ENCODE assay signal across 20 cellular contexts in genomic region chr17:49334744-49335512, GRCh38. TPM values are rescaled to one million over a fixed set of nuclear protein-coding genes. Genes with fewer than 3 reads are reported as not detected.
DNase-seq lines count a peak whose midpoint lies in the region; ATAC-seq, FAIRE-seq and TF ChIP-seq lines count a peak whose summit lies in the region.
"Had no signal": no experiment of that assay in that cellular context is flagged by ENCODE, and none has a peak within 500 bp of the region (broad histone marks: within the 10 kb centered on the region; RNA-seq: fewer than 3 reads in every experiment).

No MANE protein-coding gene starts in this region.

- TF ChIP-seq RAD21 in SK-N-SH (IDR thresholded peaks at IDR 0.05; ENCODE audit: low read length), result no peak
- no peak for TF ChIP-seq RAD21 in HepG2 (CRISPR knock-in tag; IDR thresholded peaks at IDR 0.05)

- TF ChIP-seq EP300 in SK-N-SH (IDR thresholded peaks at IDR 0.05; ENCODE audit: borderline replicate concordance in 1 of 2, low read depth in 1 of 2, low read length in 1 of 2) (no peak), HepG2 (IDR thresholded peaks at IDR 0.05; ENCODE audit: low read depth in 2 of 2, low read length in 2 of 2) (no peak), HepG2 (CRISPR knock-in tag; IDR thresholded peaks at IDR 0.05; ENCODE audit: borderline replicate concordance) (no peak), transverse colon (IDR thresholded peaks at IDR 0.05; ENCODE audit: low read depth) (no peak)

- TF ChIP-seq CTCF in SK-N-SH (IDR thresholded peaks at IDR 0.05) (no peak), HepG2 (CRISPR knock-in tag; IDR thresholded peaks at IDR 0.05) (no peak), transverse colon (IDR thresholded peaks at IDR 0.05) (no peak), GM23338 (conservative IDR thresholded peaks at IDR 0.05; ENCODE audit: low read depth in 2 of 2) (no peak)

- DNase-seq in SK-N-SH (no peak), HepG2 (ENCODE audit: low spot score) (no peak), transverse colon (no peak), GM23338 (ENCODE audit: low spot score) (no peak), putamen (ENCODE audit: low spot score) (no peak)
- DNase-seq: DND-41, GDM1, NCI-H1436, NCI-H2081, NCI-H774, Peyer's patch, SHP77 treated with DMSO at 0.1 percent for 48 hours had no signal

- H4K20me1 ChIP-seq in SK-N-SH (ENCODE audit: insufficient read depth), result peaks cover 43% of the 10 kb centered on the region
- peaks cover 7% of the 10 kb centered on the region; the same call in 1 of the 2 replicates for H4K20me1 ChIP-seq in HepG2 (ENCODE audit: insufficient read depth, low read length)
- H4K20me1 ChIP-seq in GM23338 (replicated peaks; ENCODE audit: insufficient read depth), result peaks cover 15% of the 10 kb centered on the region; the same call in 1 of the 2 replicates

- CTCF ChIA-PET in SK-N-SH (lab: Yijun Ruan, JAX) (interaction anchor here (1.0 to 1.9 kb wide), 6 partner anchors 11 to 222 kb away, joined by 3 to 5 read pairs (median 4); no protein-coding TSS in a partner anchor), HepG2 (lab: Yijun Ruan, JAX; ENCODE audit: low intra/inter-chr PET ratio, low total read pairs) (no interaction called here)

- H3K27me3 ChIP-seq in SK-N-SH (ENCODE audit: insufficient read depth) (no peaks in the 10 kb centered on the region), endocrine pancreas (ENCODE audit: control insufficient read depth, insufficient read depth, low read length) (no peaks in the 10 kb centered on the region), HepG2 (ENCODE audit: control insufficient read depth in 1 of 2, insufficient read depth in 2 of 2, low read length in 2 of 2) (no peaks in the 10 kb centered on the region), transverse colon (no peaks in the 10 kb centered on the region), GM23338 (ENCODE audit: insufficient read depth) (no peaks in the 10 kb centered on the region)
- H3K27me3 ChIP-seq: BLaER1, Peyer's patch had no signal

- TF ChIP-seq POLR2A in HepG2 (IDR thresholded peaks at IDR 0.05; ENCODE audit: insufficient read depth in 1 of 2, low read depth in 2 of 2, low read length in 2 of 2), result no peak
- no peak for TF ChIP-seq POLR2A in transverse colon (IDR thresholded peaks at IDR 0.05)

- no peak overlapping the region for H3K4me3 Mint-ChIP-seq in GM23338

- no peaks in the 10 kb centered on the region for H3K36me3 Mint-ChIP-seq in GM23338 (ENCODE audit: low read depth)

- H3K4me1 Mint-ChIP-seq in GM23338, result peaks cover 13% of the 10 kb centered on the region

- POLR2A ChIA-PET in SK-N-SH (lab: Yijun Ruan, JAX) (no interaction called here), HepG2 (lab: Yijun Ruan, JAX) (no interaction called here)

- H3K4me1 ChIP-seq in SK-N-SH (ENCODE audit: control insufficient read depth in 1 of 2, insufficient read depth in 2 of 2, low read depth in 1 of 2, low read length in 1 of 2) (peaks cover 0 to 20% of the 10 kb centered on the region in 2 experiments; a peak in 2 of 4 replicates), endocrine pancreas (ENCODE audit: control insufficient read depth, insufficient read depth, low read length) (no peaks in the 10 kb centered on the region), HepG2 (ENCODE audit: insufficient read depth, low read length) (no peaks in the 10 kb centered on the region), transverse colon (peaks cover 0 to 36% (median 13%) of the 10 kb centered on the region in 4 donors), GM23338 (ENCODE audit: insufficient read depth) (peaks cover 7% of the 10 kb centered on the region)
- H3K4me1 ChIP-seq: BLaER1 had no signal

- H3K9me3 ChIP-seq in SK-N-SH (no peaks in the 10 kb centered on the region), endocrine pancreas (ENCODE audit: control insufficient read depth, low read length) (no peaks in the 10 kb centered on the region), HepG2 (ENCODE audit: low read length) (no peaks in the 10 kb centered on the region), transverse colon (no peaks in the 10 kb centered on the region)
- H3K9me3 ChIP-seq: BLaER1, Peyer's patch had no signal

- H3K9me3 Mint-ChIP-seq in GM23338, result no peaks in the 10 kb centered on the region

- no peaks in the 10 kb centered on the region for H3K9me2 ChIP-seq in SK-N-SH
- no peaks in the 10 kb centered on the region for H3K9me2 ChIP-seq in GM23338 (ENCODE audit: insufficient read depth)

- H3K79me2 ChIP-seq in SK-N-SH (ENCODE audit: insufficient read depth) (peaks cover 98% of the 10 kb centered on the region), HepG2 (ENCODE audit: insufficient read depth, low read length) (peaks cover 49% of the 10 kb centered on the region), GM23338 (replicated peaks; ENCODE audit: insufficient read depth) (peaks cover 88% of the 10 kb centered on the region)

- H3K36me3 ChIP-seq in SK-N-SH (replicated peaks in 1 of 2; ENCODE audit: control insufficient read depth in 1 of 2, insufficient read depth in 2 of 2, low read length in 1 of 2) (peaks cover 0 to 5% of the 10 kb centered on the region in 2 experiments), endocrine pancreas (ENCODE audit: control insufficient read depth, insufficient read depth, low read length) (no peaks in the 10 kb centered on the region), HepG2 (replicated peaks in 1 of 2; ENCODE audit: control insufficient read depth in 1 of 2, insufficient read depth in 2 of 2, low read length in 2 of 2) (no peaks in the 10 kb centered on the region; a peak in 1 of 5 replicates), transverse colon (no peaks in the 10 kb centered on the region), GM23338 (ENCODE audit: insufficient read depth) (no peaks in the 10 kb centered on the region)
- H3K36me3 ChIP-seq: BLaER1, Peyer's patch had no signal

- H3K9ac ChIP-seq in SK-N-SH (no peak overlapping the region), endocrine pancreas (ENCODE audit: control insufficient read depth, insufficient read depth, low read length) (no peak overlapping the region), HepG2 (ENCODE audit: insufficient read depth, low read depth, low read length) (no peak overlapping the region)
- H3K9ac ChIP-seq: BLaER1 had no signal

- BruUV-seq in HepG2 (replicated peaks; lab: Mats Ljungman, UMichigan), result TSS peak; percentile 13

- no peak for FAIRE-seq in HepG2 (lab: Jason Lieb, UNC)
- FAIRE-seq: GM12891, GM18507, HTR-8/SVneo had no signal

- 90% methylated on average over 6 of the region's 6 CpGs for WGBS in SK-N-SH (ENCODE audit: low lambda C conversion rate)
- WGBS in HepG2 (ENCODE audit: low lambda C conversion rate), result 95% methylated on average over 6 of the region's 6 CpGs
- 60 to 67% methylated on average over 6 of the region's 6 CpGs for WGBS in transverse colon (ENCODE audit: low coverage in 1 of 2), 2 donors

- H3K27ac Mint-ChIP-seq in GM23338, result no peak overlapping the region

- no peak overlapping the region for H3K4me2 ChIP-seq in SK-N-SH
- H3K4me2 ChIP-seq in HepG2 (ENCODE audit: low read depth, low read length), result no peak overlapping the region
- no peak overlapping the region for H3K4me2 ChIP-seq in GM23338
- H3K4me2 ChIP-seq: BLaER1 had no signal

- intact Hi-C loops in HepG2 (cut with micrococcal nuclease; ENCODE audit: unreplicated experiment) (no loop called here), transverse colon (cut with DNase I; ENCODE audit: low total_unique reads) (no loop called here)

- no peak overlapping the region for H3K4me3 ChIP-seq in SK-N-SH (ENCODE audit: low read depth in 2 of 2, low read length in 1 of 2)
- peak overlapping the region; percentile 24 for H3K4me3 ChIP-seq in endocrine pancreas (ENCODE audit: control insufficient read depth, insufficient read depth, low read length)
- no peak overlapping the region for H3K4me3 ChIP-seq in HepG2 (replicated peaks in 1 of 3; ENCODE audit: insufficient read depth in 1 of 3, low read depth in 2 of 3, low read length in 3 of 3)
- no peak overlapping the region for H3K4me3 ChIP-seq in transverse colon
- H3K4me3 ChIP-seq in GM23338, result no peak overlapping the region
- H3K4me3 ChIP-seq: BLaER1, Peyer's patch had no signal

- no peak overlapping the region for H2AFZ ChIP-seq in SK-N-SH (ENCODE audit: low read depth)
- H2AFZ ChIP-seq in HepG2 (ENCODE audit: low read length), result no peak overlapping the region
- no peak overlapping the region for H2AFZ ChIP-seq in GM23338

- H3K27ac ChIP-seq in SK-N-SH (ENCODE audit: low read depth in 2 of 2, low read length in 1 of 2), result no peak overlapping the region
- no peak overlapping the region for H3K27ac ChIP-seq in HepG2 (ENCODE audit: extremely low read length, insufficient read depth, low read length)
- peak overlapping the region in 3 of 4 donors; percentile 15 to 35 (median 34) for H3K27ac ChIP-seq in transverse colon
- H3K27ac ChIP-seq in GM23338 (ENCODE audit: low read depth), result no peak overlapping the region
- H3K27ac ChIP-seq: BLaER1, Peyer's patch had no signal

- H3F3A ChIP-seq in SK-N-SH (replicated peaks; ENCODE audit: insufficient read depth), result peaks cover 24% of the 10 kb centered on the region
- no peaks in the 10 kb centered on the region for H3F3A ChIP-seq in GM23338 (replicated peaks; ENCODE audit: low read depth)

- ATAC-seq in SK-N-SH treated with all-trans-retinoic acid at 6 μM for 48 hours (no peak), HepG2 (no peak), GM23338 (no peak), GM21367 (IDR thresholded peaks at IDR 0.05; ENCODE audit: unreplicated experiment) (no peak)
- ATAC-seq: HCT116 had no signal

- H3K27me3 Mint-ChIP-seq in GM23338 (ENCODE audit: insufficient read depth, low read depth, poor library complexity), result no peaks in the 10 kb centered on the region

- in situ Hi-C loops in HepG2 (cut with HindIII; ENCODE audit: extremely low pct_ligation_motif_present, low pct_unique_long_range_greater_than_20kb), result no loop called here
- in situ Hi-C loops in transverse colon (cut with MboI; ENCODE audit: low pct_ligation_motif_present in 1 of 4, low pct_unique_long_range_greater_than_20kb in 1 of 4, low sequenced_read_pairs in 3 of 4), result no loop called here

RNA-seq across cellular contexts. Expression of gene ZNF652, which starts 27.1 kb away (rescaled TPM):
- polyA plus RNA-seq in SK-N-SH (2012; rRNA removed) (5.1 and 6.5 TPM in 2 replicates), HepG2 (2011; rRNA removed) (15.8 and 16.2 TPM in 2 replicates), GM23338 (2016; fragmentation: Nextera tagmentation; extraction: Ambion mirVana) (34.9 and 36.2 TPM in 2 replicates)
- polyA plus RNA-seq in SK-N-SH (2012; cell fraction: cytosol; rRNA removed), result 4.8 and 4.9 TPM in 2 replicates
- polyA plus RNA-seq in SK-N-SH (2012; cell fraction: nucleus; rRNA removed), result 13.1 and 17.3 TPM in 2 replicates
- total RNA-seq in HepG2 (2016; rRNA removed; fragmentation: Illumina TruSeq; extraction: Trizol) (30.2 and 58.2 TPM in 2 replicates), transverse colon (10 to 100 TPM; 25.8 to 55.6 (median 50.2) TPM)
- 12.2 and 13.8 TPM in 2 replicates for total RNA-seq in HepG2 (2016; cell fraction: cytosol; rRNA removed; fragmentation: Illumina TruSeq; extraction: Trizol; ENCODE audit: low read depth)
- total RNA-seq in HepG2 (2016; cell fraction: insoluble cytoplasmic fraction; rRNA removed; fragmentation: Illumina TruSeq; extraction: Trizol), result 28.9 and 51.4 TPM in 2 replicates
- total RNA-seq in HepG2 (2016; cell fraction: membrane; rRNA removed; fragmentation: Illumina TruSeq; extraction: Trizol), result 22.6 and 24.4 TPM in 2 replicates
- 28.7 and 34.7 TPM in 2 replicates for total RNA-seq in HepG2 (2016; cell fraction: nucleus; rRNA removed; fragmentation: Illumina TruSeq; extraction: Trizol)
- 8.1 and 11.9 TPM in 2 replicates for polyA plus RNA-seq in HepG2 (2011; cell fraction: cytosol; rRNA removed)
- polyA plus RNA-seq in HepG2 (2011; cell fraction: nucleus; rRNA removed), result 10.7 and 11.7 TPM in 2 replicates
- 9.9 and 13.6 TPM in 2 replicates for polyA plus RNA-seq in HepG2 (2012)
- 1.9 and 2.2 TPM in 2 replicates for polyA plus RNA-seq in HepG2 (2016; cell fraction: cytosol; fragmentation: Illumina TruSeq; extraction: Trizol; ENCODE audit: low read depth)
- polyA plus RNA-seq in HepG2 (2016; cell fraction: insoluble cytoplasmic fraction; fragmentation: Illumina TruSeq; extraction: Trizol; ENCODE audit: low read depth), result 36.1 and 37.0 TPM in 2 replicates
- polyA plus RNA-seq in HepG2 (2016; cell fraction: membrane; fragmentation: Illumina TruSeq; extraction: Trizol; ENCODE audit: low read depth), result 8.3 and 8.9 TPM in 2 replicates
- polyA plus RNA-seq in HepG2 (2016; cell fraction: nucleus; fragmentation: Illumina TruSeq; extraction: Trizol; ENCODE audit: insufficient read depth, low read depth), result 34.4 and 37.4 TPM in 2 replicates
- 46.7 and 47.2 TPM in 2 replicates for polyA minus RNA-seq in HepG2 (2011; rRNA and poly(A)+ RNA removed; ENCODE audit: low replicate concordance)
- polyA minus RNA-seq in HepG2 (2011; cell fraction: cytosol; rRNA and poly(A)+ RNA removed), result 38.3 and 51.1 TPM in 2 replicates
- polyA minus RNA-seq in HepG2 (2011; cell fraction: nucleus; rRNA and poly(A)+ RNA removed), result 32.1 and 40.2 TPM in 2 replicates
- total RNA-seq in GM23338 (2014; rRNA removed; shearing (Covaris generic)), result 50.1 and 54.5 TPM in 2 replicates

Comparison
In these comparisons a context has a peak if more than half of its experiments do, and no peak if none do; other contexts are left out.
1. H3K27ac ChIP-seq: peak in transverse colon (3 of 4); none in SK-N-SH (0 of 2), HepG2 (single experiment) and GM23338 (single experiment).